Comparison of ENCODE assay signal across 24 cellular contexts in the genomic region with DNA sequence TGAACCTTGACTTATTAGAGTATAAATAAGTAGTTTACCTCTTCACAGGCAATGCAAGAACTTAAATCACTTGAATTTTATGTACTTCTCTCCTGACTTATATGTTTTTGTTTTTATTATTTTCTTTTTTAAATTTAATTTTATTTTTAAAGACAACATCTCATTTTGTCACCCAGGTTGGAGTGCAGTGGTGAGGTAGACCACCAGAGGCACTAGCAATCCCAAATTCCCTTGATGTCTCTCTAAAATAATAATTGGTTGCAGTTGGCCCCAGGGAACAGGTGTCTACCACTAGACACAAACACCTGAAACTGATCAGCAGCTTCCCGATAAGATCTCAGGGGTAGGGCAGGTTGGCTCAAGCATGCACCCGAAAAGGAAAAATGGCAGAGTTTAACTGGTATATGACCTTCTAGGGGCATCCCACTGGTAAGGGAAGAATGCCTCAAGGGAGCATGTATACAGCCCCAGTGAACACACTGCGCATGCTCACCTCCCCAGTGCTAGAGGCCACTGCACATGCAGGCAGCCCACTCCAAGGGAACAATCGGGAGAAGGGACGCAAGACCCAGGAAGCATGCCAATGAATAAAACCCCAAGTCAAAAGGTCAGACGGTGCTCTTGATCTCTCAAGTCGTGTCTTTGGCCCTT. TPM values are rescaled to one million over a fixed set of nuclear protein-coding genes. Genes with fewer than 3 reads are reported as not detected.
DNase-seq lines count a peak whose midpoint lies in the region; ATAC-seq and TF ChIP-seq lines count a peak whose summit lies in the region.
"Had no signal": no experiment of that assay in that cellular context is flagged by ENCODE, and none has a peak within 500 bp of the region (broad histone marks: within the 10 kb centered on the region; RNA-seq: fewer than 3 reads in every experiment).

No MANE protein-coding gene starts in this region.

- H3K4me2 ChIP-seq in PC-9: no peak overlapping the region

- 73 to 78% methylated on average over 6 of the region's 7 CpGs for WGBS in esophagus squamous epithelium, 2 donors

- H3K36me3 ChIP-seq in PC-9 (ENCODE audit: low read depth): no peaks in the 10 kb centered on the region
- no peaks in the 10 kb centered on the region for H3K36me3 ChIP-seq in esophagus squamous epithelium
- H3K36me3 ChIP-seq: thoracic aorta had no signal

- intact Hi-C loops in Calu3 (cut with micrococcal nuclease; ENCODE audit: unreplicated experiment): loop anchor here (10.0 kb wide), 1 partner anchor 348 kb away; the partner anchor contains the start of genes ARV1 and TTC13
- intact Hi-C loops in PC-9 (cut with micrococcal nuclease; ENCODE audit: unreplicated experiment): no loop called here
- intact Hi-C loops in esophagus squamous epithelium (cut with DNase I): no loop called here

- no peak overlapping the region for H3K4me3 Mint-ChIP-seq in Calu3 (ENCODE audit: low read depth, unreplicated experiment)
- H3K4me3 Mint-ChIP-seq: activated CD4-positive, alpha-beta T cell treated with anti-CD3 and anti-CD28 coated beads, Interleukin-2, amount 10 ng/mL, durations not matched to agents 24 days and 14 days; activated T-helper 17 cell treated with anti-CD3 and anti-CD28 coated beads, Interleukin-2, amount 50 U/mL, for 72 hours; T-cell had no signal

- no peaks in the 10 kb centered on the region for H3K4me1 ChIP-seq in PC-9 (replicated peaks; ENCODE audit: insufficient read depth)
- no peaks in the 10 kb centered on the region for H3K4me1 ChIP-seq in esophagus squamous epithelium

- no peaks in the 10 kb centered on the region; the same call in 1 of the 2 replicates for H3K9me3 ChIP-seq in AG04450 (ENCODE audit: control insufficient read depth, insufficient read depth, low read length)
- H3K9me3 ChIP-seq in PC-9 (ENCODE audit: insufficient read depth, low read depth): no peaks in the 10 kb centered on the region
- no peaks in the 10 kb centered on the region for H3K9me3 ChIP-seq in esophagus squamous epithelium
- H3K9me3 ChIP-seq: thoracic aorta had no signal

- H2AFZ ChIP-seq in PC-9: no peak overlapping the region

- H3K4me3 ChIP-seq in AG04450 (ENCODE audit: low read depth, low read length) (no peak overlapping the region), PC-9 (no peak overlapping the region), fibroblast of pulmonary artery (replicated peaks; ENCODE audit: low read depth, low read length) (no peak overlapping the region), esophagus squamous epithelium (no peak overlapping the region)
- H3K4me3 ChIP-seq: thoracic aorta had no signal

- H3K27me3 ChIP-seq in AG04450 (ENCODE audit: control insufficient read depth, insufficient read depth, low read length) (no peaks in the 10 kb centered on the region), PC-9 (ENCODE audit: insufficient read depth, low read depth) (no peaks in the 10 kb centered on the region), esophagus squamous epithelium (no peaks in the 10 kb centered on the region)

- no TSS peak for BruUV-seq in Calu3 (replicated peaks; lab: Mats Ljungman, UMichigan)
- BruUV-seq in PC-9 (replicated peaks; lab: Mats Ljungman, UMichigan): no TSS peak

- H3K27ac Mint-ChIP-seq in Calu3 (ENCODE audit: unreplicated experiment): no peak overlapping the region
- H3K27ac Mint-ChIP-seq: activated CD4-positive, alpha-beta T cell treated with anti-CD3 and anti-CD28 coated beads, Interleukin-2, amount 10 ng/mL, durations not matched to agents 24 days and 14 days; activated naive CD4-positive, alpha-beta T cell treated with anti-CD3 and anti-CD28 coated beads, Interleukin-2, amount 50 U/mL, for 72 hours; activated T-helper 17 cell treated with anti-CD3 and anti-CD28 coated beads, Interleukin-2, amount 50 U/mL, for 72 hours; T-cell had no signal

- DNase-seq in AG04450 (ENCODE audit: low read depth, low spot score) (no peak), Calu3 (no peak), PC-9 (no peak), fibroblast of pulmonary artery (ENCODE audit: low read depth) (no peak), esophagus squamous epithelium (lab: John Stamatoyannopoulos, UW) (no peak), caudate nucleus (lab: John Stamatoyannopoulos, UW) (no peak)
- DNase-seq: activated CD4-positive, alpha-beta T cell treated with anti-CD3 and anti-CD28 coated beads, Interleukin-2, amount 10 ng/mL, durations not matched to agents 24 days and 14 days; aorta; DND-41; effector CD8-positive, alpha-beta T cell; NCI-H187; NCI-H2227 treated with DMSO at 0.1 percent for 48 hours; NCI-H82; occipital lobe; SIG-M5; stimulated activated CD4-positive, alpha-beta T cell treated with anti-CD3 and anti-CD28 coated beads, Interleukin-2, amount 100 ng/mL, for 48 hours; stimulated activated naive CD4-positive, alpha-beta T cell; T-cell had no signal

- no peaks in the 10 kb centered on the region for H3K4me1 Mint-ChIP-seq in Calu3 (ENCODE audit: low read depth, unreplicated experiment)
- H3K4me1 Mint-ChIP-seq: activated CD4-positive, alpha-beta T cell treated with anti-CD3 and anti-CD28 coated beads, Interleukin-2, amount 10 ng/mL, durations not matched to agents 24 days and 14 days; activated T-helper 17 cell treated with anti-CD3 and anti-CD28 coated beads, Interleukin-2, amount 50 U/mL, for 72 hours; T-cell had no signal

- no peak for ATAC-seq in HG02759 (IDR thresholded peaks at IDR 0.05; ENCODE audit: unreplicated experiment)
- no peak for ATAC-seq in GM21360 (IDR thresholded peaks at IDR 0.05; ENCODE audit: unreplicated experiment)
- ATAC-seq: activated naive CD4-positive, alpha-beta T cell treated with anti-CD3 and anti-CD28 coated beads, Interleukin-2, amount 50 U/mL, for 72 hours; activated T-helper 17 cell treated with anti-CD3 and anti-CD28 coated beads, Interleukin-2, amount 50 U/mL, for 72 hours; T-cell had no signal

- CTCF ChIA-PET in AG04450 (lab: Charles Lee): no interaction called here
- CTCF ChIA-PET in Calu3 (lab: Charles Lee): no interaction called here
- CTCF ChIA-PET in PC-9 (lab: Charles Lee): no interaction called here

- no peaks in the 10 kb centered on the region for H3K9me3 Mint-ChIP-seq in Calu3 (ENCODE audit: low read depth, unreplicated experiment)
- H3K9me3 Mint-ChIP-seq: activated CD4-positive, alpha-beta T cell treated with anti-CD3 and anti-CD28 coated beads, Interleukin-2, amount 10 ng/mL, durations not matched to agents 24 days and 14 days; activated naive CD4-positive, alpha-beta T cell treated with anti-CD3 and anti-CD28 coated beads, Interleukin-2, amount 50 U/mL, for 72 hours; activated T-helper 17 cell treated with anti-CD3 and anti-CD28 coated beads, Interleukin-2, amount 50 U/mL, for 72 hours; T-cell had no signal

- no peaks in the 10 kb centered on the region for H3K27me3 Mint-ChIP-seq in Calu3 (ENCODE audit: unreplicated experiment)
- H3K27me3 Mint-ChIP-seq: activated T-helper 17 cell treated with anti-CD3 and anti-CD28 coated beads, Interleukin-2, amount 50 U/mL, for 72 hours; T-cell had no signal

- TF ChIP-seq POLR2A in esophagus squamous epithelium (IDR thresholded peaks at IDR 0.05): no peak

- H3K9me2 ChIP-seq in PC-9 (ENCODE audit: insufficient read depth): no peaks in the 10 kb centered on the region

- H3K36me3 Mint-ChIP-seq in Calu3 (ENCODE audit: insufficient read depth, unreplicated experiment): no peaks in the 10 kb centered on the region
- H3K36me3 Mint-ChIP-seq: activated naive CD4-positive, alpha-beta T cell treated with anti-CD3 and anti-CD28 coated beads, Interleukin-2, amount 50 U/mL, for 72 hours; T-cell had no signal

- H3F3A ChIP-seq in PC-9 (ENCODE audit: insufficient read depth, low read depth): no peaks in the 10 kb centered on the region

- H3K27ac ChIP-seq in AG04450 (ENCODE audit: low read depth, low read length) (no peak overlapping the region), PC-9 (no peak overlapping the region), esophagus squamous epithelium (no peak overlapping the region), caudate nucleus (ENCODE audit: low read depth, low read length) (no peak overlapping the region)
- H3K27ac ChIP-seq: HL-60, thoracic aorta had no signal

- POLR2A ChIA-PET in AG04450 (lab: Yijun Ruan, JAX): no interaction called here
- POLR2A ChIA-PET in PC-9 (lab: Charles Lee; ENCODE audit: unreplicated experiment): no interaction called here

- no peaks in the 10 kb centered on the region for H3K79me2 ChIP-seq in PC-9 (ENCODE audit: low read depth)

- H4K20me1 ChIP-seq in PC-9 (ENCODE audit: insufficient read depth): no peaks in the 10 kb centered on the region

- 0 out of 2 replicates have a peak, but pooled peaks have one; percentile 9 for TF ChIP-seq CTCF in AG04450 (IDR thresholded peaks at IDR 0.05; ENCODE audit: low read depth, low read length)
- peak; percentile 32 for TF ChIP-seq CTCF in Calu3 (IDR thresholded peaks at IDR 0.05; ENCODE audit: unreplicated experiment)
- peak; percentile 37; the same call in 1 of the 2 replicates for TF ChIP-seq CTCF in PC-9 (conservative IDR thresholded peaks at IDR 0.05)
- TF ChIP-seq CTCF in fibroblast of pulmonary artery (IDR thresholded peaks at IDR 0.05; ENCODE audit: low read length, missing control alignments): peak; percentile 14
- no peak for TF ChIP-seq CTCF in esophagus squamous epithelium (IDR thresholded peaks at IDR 0.05)

RNA-seq across cellular contexts. Expression of gene EXOC8, which starts 14.6 kb away (rescaled TPM):
- 4.1 and 5.0 TPM in 2 replicates for polyA plus RNA-seq in AG04450 (2011; rRNA removed)
- 12.1 and 12.6 TPM in 2 replicates for polyA minus RNA-seq in AG04450 (2011; rRNA and poly(A)+ RNA removed)
- total RNA-seq in Calu3 (2022) (24.5 and 26.2 TPM in 2 replicates), PC-9 (2021) (11.2 and 12.1 TPM in 2 replicates), esophagus squamous epithelium (10 to 100 TPM; 10.6 to 12.8 (median 11.7) TPM)

RNA-seq across cellular contexts. Expression of gene SPRTN, which starts 15.1 kb away (rescaled TPM):
- polyA plus RNA-seq in AG04450 (2011; rRNA removed): 10.5 and 12.6 TPM in 2 replicates
- polyA minus RNA-seq in AG04450 (2011; rRNA and poly(A)+ RNA removed): 20.0 and 20.4 TPM in 2 replicates
- total RNA-seq in Calu3 (2022) (17.4 and 19.7 TPM in 2 replicates), PC-9 (2021) (14.6 and 16.7 TPM in 2 replicates), esophagus squamous epithelium (10 to 100 TPM; 10.9 to 22.9 (median 16.9) TPM)

Comparison
In these comparisons a context has a peak if more than half of its experiments do, and no peak if none do; other contexts are left out.
1. CTCF ChIP-seq: peak in AG04450 (single experiment), Calu3 (single experiment), PC-9 (single experiment) and fibroblast of pulmonary artery (single experiment); none in esophagus squamous epithelium (0 of 6).